In the genomic region with DNA sequence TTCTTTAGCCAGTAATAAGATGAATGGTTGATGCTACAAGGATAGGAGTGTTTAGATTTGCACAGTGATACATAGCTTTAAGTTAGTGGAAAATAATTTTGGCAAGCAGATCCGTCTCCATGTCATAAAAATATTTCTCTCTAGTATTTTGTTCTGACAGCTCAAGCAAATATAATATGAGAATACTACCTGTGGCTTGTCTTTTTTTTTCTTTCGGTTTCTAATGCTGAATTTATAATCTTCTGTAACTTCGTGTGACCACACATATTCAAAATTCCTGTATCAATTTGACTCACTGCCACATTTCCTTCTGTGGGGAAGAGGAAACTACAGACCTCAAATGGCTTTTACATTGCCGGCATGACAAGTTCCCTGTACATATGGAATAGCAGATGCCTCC, we compare ENCODE assay signal across 12 cellular contexts.
DNase-seq lines count a peak whose midpoint lies in the region; ATAC-seq and TF ChIP-seq lines count a peak whose summit lies in the region.
"Had no signal": no experiment of that assay in that cellular context is flagged by ENCODE, and none has a peak within 500 bp of the region (broad histone marks: within the 10 kb centered on the region; RNA-seq: fewer than 3 reads in every experiment).

No MANE protein-coding gene starts in this region.

- TF ChIP-seq EP300 in gastroesophageal sphincter (IDR thresholded peaks at IDR 0.05): no peak

- TF ChIP-seq POLR2A in gastroesophageal sphincter (IDR thresholded peaks at IDR 0.05): no peak

- no peaks in the 10 kb centered on the region for H3K9me3 ChIP-seq in MM.1S (replicated peaks; ENCODE audit: insufficient read depth, low read length)
- no peaks in the 10 kb centered on the region for H3K9me3 ChIP-seq in gastroesophageal sphincter
- H3K9me3 ChIP-seq in ascending aorta: no peaks in the 10 kb centered on the region
- H3K9me3 ChIP-seq: left ventricle myocardium inferior had no signal

- peak overlapping the region; percentile 50 for H3K4me2 ChIP-seq in MM.1S (ENCODE audit: low read depth, low read length)
- H3K4me2 ChIP-seq: smooth muscle cell had no signal

- DNase-seq in MM.1S (peak; percentile 78), ascending aorta (ENCODE audit: low spot score in 2 of 2) (no peak), Right ventricle myocardium superior (no peak), mucosa of gallbladder (ENCODE audit: low spot score) (no peak)
- DNase-seq: anterior cingulate cortex, left ventricle myocardium inferior, RPMI8226 had no signal

- H3K27ac ChIP-seq in MM.1S (ENCODE audit: low read length): peak overlapping the region; percentile 26; the same call in 1 of the 2 replicates
- no peak overlapping the region for H3K27ac ChIP-seq in gastroesophageal sphincter
- H3K27ac ChIP-seq in ascending aorta: peak overlapping the region in 1 of 2 donors; percentile 23
- H3K27ac ChIP-seq: left ventricle myocardium inferior had no signal

- no peak overlapping the region for H3K9ac ChIP-seq in MM.1S (ENCODE audit: low read length)

- peak overlapping the region; percentile 21; the same call in 1 of the 2 replicates for H3K4me3 ChIP-seq in MM.1S (ENCODE audit: low read length)
- H3K4me3 ChIP-seq in gastroesophageal sphincter: no peak overlapping the region
- H3K4me3 ChIP-seq in ascending aorta: peak overlapping the region in 1 of 2 donors; percentile 29
- H3K4me3 ChIP-seq: left ventricle myocardium inferior, smooth muscle cell had no signal

- no peaks in the 10 kb centered on the region for H3K27me3 ChIP-seq in MM.1S (replicated peaks; ENCODE audit: insufficient read depth, low read length)
- H3K27me3 ChIP-seq in gastroesophageal sphincter: no peaks in the 10 kb centered on the region
- no peaks in the 10 kb centered on the region for H3K27me3 ChIP-seq in ascending aorta

- TF ChIP-seq CTCF in MM.1S (IDR thresholded peaks at IDR 0.05; ENCODE audit: low read length) (no peak), gastroesophageal sphincter (IDR thresholded peaks at IDR 0.05) (no peak), ascending aorta (IDR thresholded peaks at IDR 0.05) (no peak)

- no peaks in the 10 kb centered on the region for H3K36me3 ChIP-seq in MM.1S (replicated peaks; ENCODE audit: insufficient read depth, low read length)
- no peaks in the 10 kb centered on the region for H3K36me3 ChIP-seq in gastroesophageal sphincter
- no peaks in the 10 kb centered on the region for H3K36me3 ChIP-seq in ascending aorta
- H3K36me3 ChIP-seq: left ventricle myocardium inferior had no signal

- intact Hi-C loops in ascending aorta (cut with DNase I): loop anchor here (5.0 kb wide), 1 partner anchor 109 kb away; no protein-coding TSS in a partner anchor
- intact Hi-C loops in Right ventricle myocardium superior (cut with DNase I): no loop called here

- no peak overlapping the region for H2AFZ ChIP-seq in MM.1S (ENCODE audit: low read length)

- peak; percentile 66 for ATAC-seq in GM18499 (IDR thresholded peaks at IDR 0.05; ENCODE audit: insufficient read depth, unreplicated experiment)
- ATAC-seq in GM19467 (IDR thresholded peaks at IDR 0.05; ENCODE audit: unreplicated experiment): peak; percentile 65
- ATAC-seq in HG02973 (IDR thresholded peaks at IDR 0.05; ENCODE audit: unreplicated experiment): peak; percentile 61
- ATAC-seq in gastroesophageal sphincter: no peak
- ATAC-seq in Right ventricle myocardium superior (ENCODE audit: poor library complexity): no peak

- WGBS in gastroesophageal sphincter (ENCODE audit: low coverage in 1 of 2), 2 donors: 0 to 22% methylated on average over 3 of the region's 4 CpGs

- peaks cover 41% of the 10 kb centered on the region for H3K4me1 ChIP-seq in MM.1S (ENCODE audit: low read length)
- H3K4me1 ChIP-seq in gastroesophageal sphincter: peaks cover 0 to 7% (median 0%) of the 10 kb centered on the region in 3 donors
- H3K4me1 ChIP-seq in ascending aorta: peaks cover 0 to 10% of the 10 kb centered on the region in 2 donors

- peaks cover 16% of the 10 kb centered on the region; the same call in 1 of the 2 replicates for H3F3A ChIP-seq in MM.1S (ENCODE audit: insufficient read depth, low read length)

- no peaks in the 10 kb centered on the region for H3K79me2 ChIP-seq in MM.1S (ENCODE audit: low read length)

- H3K9me2 ChIP-seq in MM.1S (replicated peaks; ENCODE audit: insufficient read depth, low read length): no peaks in the 10 kb centered on the region

- no peaks in the 10 kb centered on the region for H4K20me1 ChIP-seq in MM.1S (ENCODE audit: insufficient read depth, low read length)

Comparison
In these comparisons a context has a peak if more than half of its experiments do, and no peak if none do; other contexts are left out.
1. ATAC-seq: peak in GM18499 (single experiment), GM19467 (single experiment) and HG02973 (single experiment); none in gastroesophageal sphincter (single experiment) and Right ventricle myocardium superior (single experiment).